8 cellular contexts compared by ENCODE assay signal in genomic region chr6:117498159-117498558, GRCh38. TPM values are rescaled to one million over a fixed set of nuclear protein-coding genes. Genes with fewer than 3 reads are reported as not detected.
DNase-seq lines count a peak whose midpoint lies in the region; ATAC-seq and TF ChIP-seq lines count a peak whose summit lies in the region.

No MANE protein-coding gene starts in this region.

- H3K36me3 Mint-ChIP-seq in nephron (ENCODE audit: low read depth), result no peaks in the 10 kb centered on the region

- H3K4me1 Mint-ChIP-seq in nephron, result peaks cover 3% of the 10 kb centered on the region

- peak overlapping the region in 2 of 3 experiments; percentile 42 to 47 for H3K27ac Mint-ChIP-seq in nephron

- TF ChIP-seq CTCF in nephron (IDR thresholded peaks at IDR 0.05; ENCODE audit: unreplicated experiment in 3 of 3) (no peak), omental fat pad (IDR thresholded peaks at IDR 0.05) (no peak)

- H3K4me3 Mint-ChIP-seq in nephron, result no peak overlapping the region

- peak; percentile 80 for DNase-seq in amniotic epithelial cell (ENCODE audit: low read depth)
- no peak for DNase-seq in omental fat pad (ENCODE audit: low spot score)
- no peak for DNase-seq in COLO668 (lab: John Stamatoyannopoulos, UW; ENCODE audit: unreplicated experiment)
- DNase-seq in SW480 (ENCODE audit: low spot score), result no peak

- ATAC-seq in GM18870 (IDR thresholded peaks at IDR 0.05; ENCODE audit: unreplicated experiment) (peak; percentile 57), HG03342 (IDR thresholded peaks at IDR 0.05; ENCODE audit: unreplicated experiment) (peak; percentile 58), GM19324 (IDR thresholded peaks at IDR 0.05; ENCODE audit: low FRiP score, unreplicated experiment) (no peak), omental fat pad (ENCODE audit: low FRiP score) (no peak)

- H3K27me3 Mint-ChIP-seq in nephron (ENCODE audit: low read depth), result no peaks in the 10 kb centered on the region

- no peaks in the 10 kb centered on the region for H3K9me3 Mint-ChIP-seq in nephron

RNA-seq across cellular contexts. Expression of gene DCBLD1, which starts 15.7 kb away (rescaled TPM):
- total RNA-seq in omental fat pad, result 10 to 100 TPM in 2 of 4 donors, 1 to 10 TPM in 2; 6.5 to 36.9 (median 11.2) TPM

Comparison
In these comparisons a context has a peak if more than half of its experiments do, and no peak if none do; other contexts are left out.
1. ATAC-seq: peak in GM18870 (single experiment) and HG03342 (single experiment); none in GM19324 (single experiment) and omental fat pad (single experiment).